In the genomic region with DNA sequence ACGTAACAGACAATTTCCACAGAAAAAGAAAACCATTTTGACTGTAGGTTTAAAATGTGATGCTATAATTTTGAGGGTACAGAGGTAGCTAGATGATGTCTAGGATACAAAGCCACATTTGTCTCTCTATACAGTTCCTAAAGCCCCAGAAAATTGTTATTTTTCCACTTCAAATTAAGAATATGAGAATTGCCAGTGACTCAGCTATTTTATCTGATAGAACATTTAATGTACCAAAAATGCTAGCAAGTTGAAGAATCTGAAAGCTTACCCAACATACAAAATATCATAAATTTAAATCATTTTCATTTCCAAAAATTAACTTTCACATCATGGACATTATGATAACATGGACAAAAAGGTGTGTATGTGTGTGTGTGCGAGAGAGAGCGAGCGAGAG, we compare ENCODE assay signal across 1 cellular context.
TF ChIP-seq lines count a peak whose summit lies in the region.

No MANE protein-coding gene starts in this region.

TF ChIP-seq in IMR-90, 13 proteins besides CTCF, POLR2A, EP300 and RAD21:
- TF ChIP-seq FOS (IDR thresholded peaks at IDR 0.05; ENCODE audit: low read depth, low read length), result no peak
- no peak for TF ChIP-seq RFX5 (IDR thresholded peaks at IDR 0.05; ENCODE audit: low read depth, low read length)
- TF ChIP-seq NFE2L2 (IDR thresholded peaks at IDR 0.05; ENCODE audit: low read depth, low read length), result peak; percentile 84
- TF ChIP-seq BHLHE40 (IDR thresholded peaks at IDR 0.05; ENCODE audit: low read depth, low read length), result no peak
